8 cellular contexts compared by ENCODE assay signal in the genomic region with DNA sequence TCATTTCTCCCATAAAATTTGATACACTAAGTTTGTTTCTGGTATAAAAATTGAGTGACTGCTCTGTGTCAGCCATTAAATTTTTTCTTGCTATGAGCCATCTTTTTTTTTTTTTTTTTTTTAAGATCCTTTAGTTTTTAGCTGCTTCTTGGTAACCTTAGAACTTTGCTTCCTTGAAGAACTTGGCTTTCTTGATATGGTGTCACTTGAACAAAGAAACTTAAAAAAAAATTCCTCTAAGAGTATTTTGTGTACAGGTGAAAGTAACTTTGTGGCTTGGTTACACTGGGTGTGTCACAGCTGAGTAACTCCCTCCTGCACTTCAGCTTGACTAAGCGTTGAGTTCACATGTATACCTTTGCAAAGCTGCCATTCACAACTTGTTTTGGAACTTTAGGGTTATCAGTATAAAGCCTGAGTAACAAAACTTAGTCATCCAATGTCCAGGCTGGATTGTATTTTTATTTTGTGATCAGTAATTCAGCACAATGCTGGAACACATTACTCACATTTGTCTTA. TPM values are rescaled to one million over a fixed set of nuclear protein-coding genes. Genes with fewer than 3 reads are reported as not detected.
DNase-seq lines count a peak whose midpoint lies in the region; ATAC-seq and TF ChIP-seq lines count a peak whose summit lies in the region.

No MANE protein-coding gene starts in this region.

- peak overlapping the region; percentile 99 for H3K27ac Mint-ChIP-seq in T-helper 1 cell treated with Interleukin-12 subunit alpha and Interleukin-12 subunit beta and Interleukin-4 antibody, amounts not matched to agents 30 μg/mL and 1 μg/mL, for 36 hours
- peak overlapping the region; percentile 87 for H3K27ac Mint-ChIP-seq in endodermal cell

- H3K27me3 Mint-ChIP-seq in T-helper 1 cell treated with Interleukin-12 subunit alpha and Interleukin-12 subunit beta and Interleukin-4 antibody, amounts not matched to agents 30 μg/mL and 1 μg/mL, for 36 hours (ENCODE audit: low read depth), result no peaks in the 10 kb centered on the region
- no peaks in the 10 kb centered on the region for H3K27me3 Mint-ChIP-seq in endodermal cell (ENCODE audit: insufficient read depth)

- H3K18ac ChIP-seq in trophoblast cell (ENCODE audit: low read length), result no peak overlapping the region

- peaks cover 55% of the 10 kb centered on the region for H3K36me3 Mint-ChIP-seq in T-helper 1 cell treated with Interleukin-12 subunit alpha and Interleukin-12 subunit beta and Interleukin-4 antibody, amounts not matched to agents 30 μg/mL and 1 μg/mL, for 36 hours (ENCODE audit: low read depth)
- peaks cover 44% of the 10 kb centered on the region for H3K36me3 Mint-ChIP-seq in endodermal cell (ENCODE audit: low read depth)

- no peak for TF ChIP-seq CTCF in endodermal cell (conservative IDR thresholded peaks at IDR 0.05)

- no peak overlapping the region for H3K14ac ChIP-seq in trophoblast cell (ENCODE audit: low read length)

- H3K36me3 ChIP-seq in endodermal cell (ENCODE audit: control insufficient read depth, insufficient read depth, low read length), result peaks cover 60% of the 10 kb centered on the region
- peaks cover 7% of the 10 kb centered on the region in 2 experiments for H3K36me3 ChIP-seq in trophoblast cell (ENCODE audit: control insufficient read depth in 1 of 2, insufficient read depth in 2 of 2, low read length in 2 of 2)

- H4K8ac ChIP-seq in trophoblast cell (ENCODE audit: low read depth, low read length), result no peak overlapping the region

- peak overlapping the region; percentile 98 for H3K4me3 Mint-ChIP-seq in T-helper 1 cell treated with Interleukin-12 subunit alpha and Interleukin-12 subunit beta and Interleukin-4 antibody, amounts not matched to agents 30 μg/mL and 1 μg/mL, for 36 hours
- H3K4me3 Mint-ChIP-seq in endodermal cell, result peak overlapping the region; percentile 95

- H2AFZ ChIP-seq in trophoblast cell (ENCODE audit: insufficient read depth, low read length, poor library complexity), result no peak overlapping the region

- H2BK5ac ChIP-seq in trophoblast cell (ENCODE audit: low read depth, low read length, poor library complexity), result no peak overlapping the region

- H3K79me2 ChIP-seq in trophoblast cell (ENCODE audit: control insufficient read depth, insufficient read depth, low read length, poor library complexity), result peaks cover 19% of the 10 kb centered on the region

- no peak overlapping the region for H2AK5ac ChIP-seq in trophoblast cell (ENCODE audit: low read length)

- H3K9me3 ChIP-seq in endodermal cell (ENCODE audit: control insufficient read depth, low read length) (no peaks in the 10 kb centered on the region), trophoblast cell (ENCODE audit: insufficient read depth, low read depth, low read length) (no peaks in the 10 kb centered on the region)

- ATAC-seq in HG02870 (IDR thresholded peaks at IDR 0.05; ENCODE audit: unreplicated experiment), result peak; percentile 32

- WGBS in endodermal cell (ENCODE audit: insufficient coverage in 1 of 2, insufficient read length in 1 of 2), 2 experiments, result 95 to 100% methylated on average over 1 of the region's 1 CpG
- no CpG with 5 or more reads among the region's 1 CpG for WGBS in trophoblast cell (ENCODE audit: extremely low coverage, insufficient coverage, insufficient read length)

- H3K27ac ChIP-seq in endodermal cell (ENCODE audit: low read depth, low read length) (no peak overlapping the region), trophoblast cell (ENCODE audit: low read depth, low read length) (no peak overlapping the region)

- peaks cover 3% of the 10 kb centered on the region for H3K79me1 ChIP-seq in trophoblast cell (ENCODE audit: low read length)

- no peaks in the 10 kb centered on the region for H3K9me3 Mint-ChIP-seq in T-helper 1 cell treated with Interleukin-12 subunit alpha and Interleukin-12 subunit beta and Interleukin-4 antibody, amounts not matched to agents 30 μg/mL and 1 μg/mL, for 36 hours
- H3K9me3 Mint-ChIP-seq in endodermal cell, result no peaks in the 10 kb centered on the region

- no peaks in the 10 kb centered on the region for H3K27me3 ChIP-seq in endodermal cell (ENCODE audit: control insufficient read depth, insufficient read depth, low read length, poor library complexity, severe bottlenecking)
- H3K27me3 ChIP-seq in trophoblast cell (ENCODE audit: insufficient read depth, low read length), result no peaks in the 10 kb centered on the region

- no peak overlapping the region for H2BK120ac ChIP-seq in trophoblast cell (ENCODE audit: insufficient read depth, low read length, poor library complexity)

- peak overlapping the region; percentile 47 for H3K4ac ChIP-seq in trophoblast cell (ENCODE audit: low read depth, low read length)

- H3K4me3 ChIP-seq in endodermal cell (ENCODE audit: low read length) (peak overlapping the region; percentile 84), trophoblast cell (ENCODE audit: low read depth, low read length) (no peak overlapping the region)

- H3K9ac ChIP-seq in endodermal cell (ENCODE audit: extremely low read depth, low read length, poor library complexity, severe bottlenecking) (peak overlapping the region; percentile 100), trophoblast cell (ENCODE audit: low read length) (no peak overlapping the region)

- H3K4me2 ChIP-seq in trophoblast cell (ENCODE audit: low read length), result no peak overlapping the region

- H3K4me1 ChIP-seq in endodermal cell (ENCODE audit: control insufficient read depth, insufficient read depth, low read length) (peaks cover 4% of the 10 kb centered on the region), trophoblast cell (ENCODE audit: control insufficient read depth in 1 of 2, insufficient read depth in 2 of 2, low read length in 2 of 2) (peaks cover 9 to 18% of the 10 kb centered on the region in 2 experiments)

- peak; percentile 50 for DNase-seq in NK-92 treated with Interleukin-12 subunit alpha and Interleukin-12 subunit beta, amount 100 ng/mL, for 24 hours (lab: John Stamatoyannopoulos, UW)
- DNase-seq in NK-92 (lab: John Stamatoyannopoulos, UW; ENCODE audit: unreplicated experiment), result no peak
- no peak for DNase-seq in endodermal cell
- DNase-seq in trophoblast cell, result peak; percentile 51 to 58
- DNase-seq in DMS114 treated with DMSO at 0.1 percent for 48 hours (lab: John Stamatoyannopoulos, UW; ENCODE audit: unreplicated experiment), result no peak
- DNase-seq in NCI-H1092 treated with DMSO at 0.1 percent for 48 hours (lab: John Stamatoyannopoulos, UW), result no peak

- peaks cover 69% of the 10 kb centered on the region for H3K4me1 Mint-ChIP-seq in T-helper 1 cell treated with Interleukin-12 subunit alpha and Interleukin-12 subunit beta and Interleukin-4 antibody, amounts not matched to agents 30 μg/mL and 1 μg/mL, for 36 hours (ENCODE audit: low read depth)
- peaks cover 62% of the 10 kb centered on the region for H3K4me1 Mint-ChIP-seq in endodermal cell

- no peak overlapping the region for H2BK12ac ChIP-seq in trophoblast cell (ENCODE audit: low read length)

- H4K91ac ChIP-seq in trophoblast cell (ENCODE audit: low read depth, low read length), result no peak overlapping the region

- no peak overlapping the region for H3K23ac ChIP-seq in trophoblast cell (ENCODE audit: low read length)

- no peak overlapping the region for H4K12ac ChIP-seq in trophoblast cell (ENCODE audit: low read depth, low read length)

RNA-seq across cellular contexts. Expression of gene CHD2, which starts 6.5 kb away (rescaled TPM):
- 100 to 1,000 TPM; 116 to 127 TPM for total RNA-seq in endodermal cell
- polyA plus RNA-seq in endodermal cell (2013, experiment 1 of 2), result 56.2 TPM
- 46.7 TPM for polyA plus RNA-seq in endodermal cell (2013, experiment 2 of 2)
- polyA plus RNA-seq in trophoblast cell (2013), result 98.2 and 104 TPM in 2 replicates

Comparison
In these comparisons a context has a peak if more than half of its experiments do, and no peak if none do; other contexts are left out.
1. DNase-seq: peak in NK-92 treated with Interleukin-12 subunit alpha and Interleukin-12 subunit beta, amount 100 ng/mL, for 24 hours (single experiment) and trophoblast cell (2 of 2); none in NK-92 (single experiment), endodermal cell (single experiment), DMS114 treated with DMSO at 0.1 percent for 48 hours (single experiment) and NCI-H1092 treated with DMSO at 0.1 percent for 48 hours (single experiment).